1 cellular context compared by ENCODE assay signal in the genomic region with DNA sequence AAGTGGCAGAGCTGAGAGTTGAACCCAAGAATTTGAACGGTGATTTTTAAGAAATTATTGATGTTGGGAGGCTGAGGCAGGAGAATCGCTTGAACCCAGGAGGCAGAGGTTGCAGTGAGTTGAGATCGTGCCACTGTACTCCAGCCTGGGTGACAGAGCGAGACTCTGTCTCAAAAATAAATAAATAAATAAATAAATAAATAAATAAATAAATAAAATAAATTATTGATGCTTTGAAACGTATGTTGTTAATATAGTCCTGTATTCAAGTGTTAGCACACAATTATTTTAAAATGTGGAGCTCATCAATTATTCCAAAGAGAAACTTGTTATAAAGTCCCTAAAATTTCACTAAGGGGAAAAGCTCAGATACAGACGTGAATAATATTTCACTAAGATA.
TF ChIP-seq lines count a peak whose summit lies in the region.

No MANE protein-coding gene starts in this region.

TF ChIP-seq in HEK293, 187 proteins besides CTCF, POLR2A, EP300 and RAD21 (continued from another document):
- TF ChIP-seq, protein P1, sequence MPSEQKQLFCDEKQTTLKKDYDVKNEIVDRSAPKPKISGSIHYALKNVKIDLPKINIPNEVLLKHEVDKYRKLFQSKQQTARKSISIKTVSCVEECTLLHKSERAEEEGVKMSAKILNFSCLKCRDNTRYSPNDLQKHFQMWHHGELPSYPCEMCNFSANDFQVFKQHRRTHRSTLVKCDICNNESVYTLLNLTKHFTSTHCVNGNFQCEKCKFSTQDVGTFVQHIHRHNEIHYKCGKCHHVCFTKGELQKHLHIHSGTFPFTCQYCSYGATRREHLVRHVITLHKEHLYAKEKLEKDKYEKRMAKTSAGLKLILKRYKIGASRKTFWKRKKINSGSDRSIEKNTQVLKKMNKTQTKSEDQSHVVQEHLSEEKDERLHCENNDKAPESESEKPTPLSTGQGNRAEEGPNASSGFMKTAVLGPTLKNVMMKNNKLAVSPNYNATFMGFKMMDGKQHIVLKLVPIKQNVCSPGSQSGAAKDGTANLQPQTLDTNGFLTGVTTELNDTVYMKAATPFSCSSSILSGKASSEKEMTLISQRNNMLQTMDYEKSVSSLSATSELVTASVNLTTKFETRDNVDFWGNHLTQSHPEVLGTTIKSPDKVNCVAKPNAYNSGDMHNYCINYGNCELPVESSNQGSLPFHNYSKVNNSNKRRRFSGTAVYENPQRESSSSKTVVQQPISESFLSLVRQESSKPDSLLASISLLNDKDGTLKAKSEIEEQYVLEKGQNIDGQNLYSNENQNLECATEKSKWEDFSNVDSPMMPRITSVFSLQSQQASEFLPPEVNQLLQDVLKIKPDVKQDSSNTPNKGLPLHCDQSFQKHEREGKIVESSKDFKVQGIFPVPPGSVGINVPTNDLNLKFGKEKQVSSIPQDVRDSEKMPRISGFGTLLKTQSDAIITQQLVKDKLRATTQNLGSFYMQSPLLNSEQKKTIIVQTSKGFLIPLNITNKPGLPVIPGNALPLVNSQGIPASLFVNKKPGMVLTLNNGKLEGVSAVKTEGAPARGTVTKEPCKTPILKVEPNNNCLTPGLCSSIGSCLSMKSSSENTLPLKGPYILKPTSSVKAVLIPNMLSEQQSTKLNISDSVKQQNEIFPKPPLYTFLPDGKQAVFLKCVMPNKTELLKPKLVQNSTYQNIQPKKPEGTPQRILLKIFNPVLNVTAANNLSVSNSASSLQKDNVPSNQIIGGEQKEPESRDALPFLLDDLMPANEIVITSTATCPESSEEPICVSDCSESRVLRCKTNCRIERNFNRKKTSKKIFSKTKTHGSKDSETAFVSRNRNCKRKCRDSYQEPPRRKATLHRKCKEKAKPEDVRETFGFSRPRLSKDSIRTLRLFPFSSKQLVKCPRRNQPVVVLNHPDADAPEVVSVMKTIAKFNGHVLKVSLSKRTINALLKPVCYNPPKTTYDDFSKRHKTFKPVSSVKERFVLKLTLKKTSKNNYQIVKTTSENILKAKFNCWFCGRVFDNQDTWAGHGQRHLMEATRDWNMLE (tag by site-specific recombination; conservative IDR thresholded peaks at IDR 0.05; ENCODE audit: low read depth): peak; percentile 78; the same call in 1 of the 2 replicates
